2 cellular contexts compared by ENCODE assay signal in the genomic region with DNA sequence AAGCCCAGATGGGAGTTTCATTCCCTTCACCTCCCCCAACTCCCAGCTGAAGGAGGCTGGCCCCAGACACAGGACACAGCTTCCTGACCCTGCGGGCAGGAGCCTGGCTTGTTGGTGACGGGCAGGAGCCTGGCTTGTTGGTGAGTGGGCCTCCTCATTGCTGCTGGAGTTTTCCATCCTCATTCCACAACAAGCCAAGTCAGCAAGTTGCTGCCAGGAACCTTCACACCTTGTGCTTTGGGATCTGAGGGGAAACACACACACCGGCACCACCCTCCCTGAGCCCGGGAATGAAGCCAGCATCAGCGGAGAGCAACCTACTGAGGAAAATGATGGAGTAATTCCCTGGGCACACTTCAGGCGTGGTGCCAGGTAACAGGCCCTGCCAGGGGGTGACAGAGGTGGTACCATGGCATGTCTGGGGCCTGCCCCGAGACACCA.
TF ChIP-seq lines count a peak whose summit lies in the region.

No MANE protein-coding gene starts in this region.

TF ChIP-seq in endothelial cell of umbilical vein, 7 proteins besides CTCF, POLR2A, EP300 and RAD21:
- TF ChIP-seq JUN (IDR thresholded peaks at IDR 0.05; ENCODE audit: borderline replicate concordance, insufficient read depth, insufficient read length, low read depth) (no peak), MYC (IDR thresholded peaks at IDR 0.05; ENCODE audit: low read depth, low read length) (no peak), FOS (IDR thresholded peaks at IDR 0.05; ENCODE audit: borderline replicate concordance, insufficient read depth, low read length) (no peak), EZH2 (IDR thresholded peaks at IDR 0.05; ENCODE audit: borderline replicate concordance, low read depth, low read length, severe bottlenecking) (no peak), GATA2 (IDR thresholded peaks at IDR 0.05; ENCODE audit: insufficient read depth, insufficient read length, low read depth, low read length) (no peak), POLR2AphosphoS5 (IDR thresholded peaks at IDR 0.05; ENCODE audit: insufficient read depth, low read depth, low read length) (no peak)
- TF ChIP-seq, protein P1, sequence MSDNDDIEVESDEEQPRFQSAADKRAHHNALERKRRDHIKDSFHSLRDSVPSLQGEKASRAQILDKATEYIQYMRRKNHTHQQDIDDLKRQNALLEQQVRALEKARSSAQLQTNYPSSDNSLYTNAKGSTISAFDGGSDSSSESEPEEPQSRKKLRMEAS (IDR thresholded peaks at IDR 0.05; ENCODE audit: insufficient read depth, insufficient read length) = no peak

TF ChIP-seq in GM23338, 12 proteins besides CTCF, POLR2A, EP300 and RAD21:
- TF ChIP-seq NANOG (IDR thresholded peaks at IDR 0.05; ENCODE audit: borderline replicate concordance) (no peak), STAT1 (IDR thresholded peaks at IDR 0.05; ENCODE audit: unreplicated experiment) (no peak), POLR2AphosphoS5 (IDR thresholded peaks at IDR 0.05; ENCODE audit: low read depth) (no peak)
